ENCODE assay signal across 8 cellular contexts in the genomic region with DNA sequence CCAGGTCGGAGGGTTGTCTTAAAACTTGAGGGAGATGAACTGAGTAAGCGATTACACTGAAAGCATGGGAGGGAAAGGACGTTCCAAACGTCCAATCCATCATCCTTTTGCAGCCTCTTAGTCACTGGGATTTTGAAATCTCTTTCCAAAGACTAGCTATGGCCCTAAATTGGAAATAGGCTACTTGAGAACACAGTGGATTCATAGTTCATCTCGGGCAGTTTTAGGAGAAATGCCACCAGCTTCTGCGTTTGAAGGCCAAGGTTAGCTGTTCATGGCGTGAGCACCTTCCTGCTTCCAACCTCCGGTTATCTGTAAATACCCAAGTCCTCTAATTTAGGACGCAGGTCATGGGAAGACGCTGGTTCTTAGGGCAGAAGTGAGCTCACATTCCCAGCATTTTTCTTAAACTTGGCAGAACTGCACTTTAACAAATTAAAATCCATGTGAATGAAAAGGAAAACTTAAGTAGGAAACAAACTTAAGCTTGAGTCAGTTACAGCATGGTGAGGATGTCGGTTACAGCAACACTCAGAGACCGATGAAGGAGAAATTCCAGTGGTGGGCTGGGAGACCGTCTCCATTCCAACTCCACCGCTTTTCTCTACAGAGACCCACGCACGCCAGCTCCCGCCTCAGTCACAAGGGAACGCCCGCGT. TPM values are rescaled to one million over a fixed set of nuclear protein-coding genes. Genes with fewer than 3 reads are reported as not detected.
DNase-seq lines count a peak whose midpoint lies in the region; ATAC-seq and TF ChIP-seq lines count a peak whose summit lies in the region.

No MANE protein-coding gene starts in this region.

- H3K4me3 Mint-ChIP-seq in activated CD8-positive, alpha-beta memory T cell treated with anti-CD3 and anti-CD28 coated beads, Interleukin-2, amount 10 ng/mL, durations not matched to agents 7 days and 5 days = peak overlapping the region; percentile 88
- peak overlapping the region; percentile 81 for H3K4me3 Mint-ChIP-seq in endodermal cell
- H3K4me3 Mint-ChIP-seq in neural progenitor cell = peak overlapping the region; percentile 93

- TF ChIP-seq CTCF in OCI-LY1 (IDR thresholded peaks at IDR 0.05; ENCODE audit: low read length) (no peak), endodermal cell (conservative IDR thresholded peaks at IDR 0.05) (no peak), neural progenitor cell (IDR thresholded peaks at IDR 0.05) (no peak)

- peak overlapping the region; percentile 60 for H3K27ac Mint-ChIP-seq in activated CD8-positive, alpha-beta memory T cell treated with anti-CD3 and anti-CD28 coated beads, Interleukin-2, amount 10 ng/mL, durations not matched to agents 7 days and 5 days
- H3K27ac Mint-ChIP-seq in endodermal cell (peak overlapping the region; percentile 86), neural progenitor cell (no peak overlapping the region)

- ATAC-seq in activated CD8-positive, alpha-beta memory T cell treated with anti-CD3 and anti-CD28 coated beads, Interleukin-2, amount 10 ng/mL, durations not matched to agents 7 days and 5 days = no peak
- no peak for ATAC-seq in HG03432 (IDR thresholded peaks at IDR 0.05; ENCODE audit: unreplicated experiment)

- H3K4me1 Mint-ChIP-seq in activated CD8-positive, alpha-beta memory T cell treated with anti-CD3 and anti-CD28 coated beads, Interleukin-2, amount 10 ng/mL, durations not matched to agents 7 days and 5 days = peaks cover 16% of the 10 kb centered on the region
- H3K4me1 Mint-ChIP-seq in endodermal cell = peaks cover 10% of the 10 kb centered on the region
- peaks cover 15% of the 10 kb centered on the region for H3K4me1 Mint-ChIP-seq in neural progenitor cell

- H3K4me2 ChIP-seq in OCI-LY1 (ENCODE audit: low read length) = peak overlapping the region; percentile 96
- peak overlapping the region; percentile 90 for H3K4me2 ChIP-seq in neural progenitor cell

- H2AFZ ChIP-seq in OCI-LY1 (ENCODE audit: low read length) (peak overlapping the region; percentile 42; the same call in 1 of the 2 replicates), neural progenitor cell (replicated peaks) (peak overlapping the region; percentile 88)

- peaks cover 61% of the 10 kb centered on the region for H3K27me3 Mint-ChIP-seq in activated CD8-positive, alpha-beta memory T cell treated with anti-CD3 and anti-CD28 coated beads, Interleukin-2, amount 10 ng/mL, durations not matched to agents 7 days and 5 days
- H3K27me3 Mint-ChIP-seq in endodermal cell (ENCODE audit: insufficient read depth) = peaks cover 78% of the 10 kb centered on the region
- H3K27me3 Mint-ChIP-seq in neural progenitor cell (ENCODE audit: insufficient read depth, low read depth) = peaks cover 27% of the 10 kb centered on the region

- H4K20me1 ChIP-seq in OCI-LY1 (ENCODE audit: insufficient read depth, low read length) (no peaks in the 10 kb centered on the region), neural progenitor cell (ENCODE audit: low read depth) (peaks cover 5% of the 10 kb centered on the region)

- H3K4me3 ChIP-seq in OCI-LY1 (ENCODE audit: low read depth, low read length, poor library complexity, severe bottlenecking) (peak overlapping the region; percentile 80), endodermal cell (ENCODE audit: low read length) (peak overlapping the region; percentile 94), neural progenitor cell (peak overlapping the region; percentile 69)

- H3K9ac ChIP-seq in OCI-LY1 (ENCODE audit: low read length) (peak overlapping the region; percentile 86), endodermal cell (ENCODE audit: extremely low read depth, low read length, poor library complexity, severe bottlenecking) (peak overlapping the region; percentile 51), neural progenitor cell (no peak overlapping the region)

- CTCF ChIA-PET in activated CD8-positive, alpha-beta memory T cell treated with anti-CD3 and anti-CD28 coated beads, Interleukin-2, amount 10 ng/mL, durations not matched to agents 7 days and 5 days (lab: Charles Lee) = interaction anchor here (0.9 to 1.5 kb wide), 8 partner anchors 13 to 328 kb away, joined by 3 to 7 read pairs (median 4); a partner anchor contains a TSS

- 14 to 29% methylated on average over 10 to 20 of the region's 20 CpGs for WGBS in endodermal cell (ENCODE audit: insufficient coverage in 1 of 2, insufficient read length in 1 of 2), 2 experiments

- H3K4me1 ChIP-seq in OCI-LY1 (ENCODE audit: insufficient read depth, low read length, severe bottlenecking) (peaks cover 38% of the 10 kb centered on the region), endodermal cell (ENCODE audit: control insufficient read depth, insufficient read depth, low read length) (no peaks in the 10 kb centered on the region), neural progenitor cell (no peaks in the 10 kb centered on the region)

- no peak overlapping the region for H3K27ac ChIP-seq in OCI-LY1 (ENCODE audit: low read depth, low read length, poor library complexity, severe bottlenecking)
- no peak overlapping the region for H3K27ac ChIP-seq in endodermal cell (ENCODE audit: low read depth, low read length)
- H3K27ac ChIP-seq in neural progenitor cell = no peak overlapping the region

- H3K27me3 ChIP-seq in OCI-LY1 (ENCODE audit: insufficient read depth, low read length) (no peaks in the 10 kb centered on the region), endodermal cell (ENCODE audit: control insufficient read depth, insufficient read depth, low read length, poor library complexity, severe bottlenecking) (peaks cover 89% of the 10 kb centered on the region), neural progenitor cell (peaks cover 89% of the 10 kb centered on the region)

- H3K9me3 Mint-ChIP-seq in activated CD8-positive, alpha-beta memory T cell treated with anti-CD3 and anti-CD28 coated beads, Interleukin-2, amount 10 ng/mL, durations not matched to agents 7 days and 5 days (ENCODE audit: low read depth) = no peaks in the 10 kb centered on the region
- H3K9me3 Mint-ChIP-seq in endodermal cell (no peaks in the 10 kb centered on the region), neural progenitor cell (no peaks in the 10 kb centered on the region)

- H3K79me2 ChIP-seq in OCI-LY1 (ENCODE audit: insufficient read depth, low read length) = peaks cover 10% of the 10 kb centered on the region; the same call in 1 of the 2 replicates
- H3K79me2 ChIP-seq in neural progenitor cell (ENCODE audit: low read depth) = no peaks in the 10 kb centered on the region

- DNase-seq in activated CD8-positive, alpha-beta memory T cell treated with anti-CD3 and anti-CD28 coated beads, Interleukin-2, amount 10 ng/mL, durations not matched to agents 7 days and 5 days = no peak
- DNase-seq in activated CD8-positive, alpha-beta memory T cell treated with anti-CD3 and anti-CD28 coated beads, Interleukin-2, amount 50 U/mL, for 48 hours = no peak
- DNase-seq in endodermal cell (no peak), neural progenitor cell (ENCODE audit: low spot score) (no peak), GM19238 (ENCODE audit: insufficient read length, low spot score) (no peak), NCI-H446 (lab: John Stamatoyannopoulos, UW) (no peak)

- H3K36me3 Mint-ChIP-seq in activated CD8-positive, alpha-beta memory T cell treated with anti-CD3 and anti-CD28 coated beads, Interleukin-2, amount 10 ng/mL, durations not matched to agents 7 days and 5 days = no peaks in the 10 kb centered on the region
- no peaks in the 10 kb centered on the region for H3K36me3 Mint-ChIP-seq in endodermal cell (ENCODE audit: low read depth)
- H3K36me3 Mint-ChIP-seq in neural progenitor cell = no peaks in the 10 kb centered on the region

- H3F3A ChIP-seq in OCI-LY1 (ENCODE audit: insufficient read depth, low read length) (0 out of 2 replicates have a peak, but pooled peaks cover 7% of the 10 kb centered on the region), neural progenitor cell (ENCODE audit: low read depth) (peaks cover 13% of the 10 kb centered on the region)

- H3K36me3 ChIP-seq in OCI-LY1 (ENCODE audit: insufficient read depth, low read length) (no peaks in the 10 kb centered on the region), endodermal cell (ENCODE audit: control insufficient read depth, insufficient read depth, low read length) (no peaks in the 10 kb centered on the region), neural progenitor cell (no peaks in the 10 kb centered on the region)

- no peaks in the 10 kb centered on the region for H3K9me3 ChIP-seq in OCI-LY1 (ENCODE audit: low read length)
- H3K9me3 ChIP-seq in endodermal cell (ENCODE audit: control insufficient read depth, low read length) = no peaks in the 10 kb centered on the region
- no peaks in the 10 kb centered on the region for H3K9me3 ChIP-seq in neural progenitor cell (ENCODE audit: low read depth)

- no peaks in the 10 kb centered on the region for H3K9me2 ChIP-seq in OCI-LY1 (ENCODE audit: low read depth, low read length)

RNA-seq across cellular contexts. Expression of a gene that starts 0.7 kb away (rescaled TPM):
- 1 to 10 TPM; 1.5 to 3.1 TPM for total RNA-seq in activated CD8-positive, alpha-beta memory T cell treated with anti-CD3 and anti-CD28 coated beads, Interleukin-2, amount 10 ng/mL, durations not matched to agents 7 days and 5 days
- 1 to 10 TPM; 1.4 to 2.1 TPM for total RNA-seq in endodermal cell
- 0.68 TPM for polyA plus RNA-seq in endodermal cell (2013, experiment 1 of 2)
- polyA plus RNA-seq in endodermal cell (2013, experiment 2 of 2) = 0.70 TPM
- 0.39 and 1.6 TPM in 2 replicates for total RNA-seq in neural progenitor cell (ENCODE audit: low replicate concordance)
